8 cellular contexts compared by ENCODE assay signal in genomic region chr17:7561589-7562207, GRCh38. TPM values are rescaled to one million over a fixed set of nuclear protein-coding genes. Genes with fewer than 3 reads are reported as not detected.
DNase-seq lines count a peak whose midpoint lies in the region; ATAC-seq, FAIRE-seq and TF ChIP-seq lines count a peak whose summit lies in the region.

Gene SENP3, plus strand, starts transcription at chr17:7561919. Its CDS starts 1,158 bp downstream, at chr17:7563077.

- TF ChIP-seq CTCF in esophagus squamous epithelium (IDR thresholded peaks at IDR 0.05) = peak in 2 of 6 experiments; percentile 3 to 43

- peak; percentile 96 for FAIRE-seq in HTR-8/SVneo (lab: Jason Lieb, UNC)
- no peak for FAIRE-seq in RCC 7860 (lab: Jason Lieb, UNC)

- H3K27ac ChIP-seq in esophagus squamous epithelium = peak within 1 kb of the TSS; percentile 94 to 98 (median 96)

- no peaks in the 10 kb centered on the region for H3K27me3 ChIP-seq in esophagus squamous epithelium

- intact Hi-C loops in esophagus squamous epithelium (cut with DNase I) = no loop called here

- peaks cover 7 to 36% (median 25%) of the 10 kb centered on the region in 3 donors for H3K36me3 ChIP-seq in esophagus squamous epithelium

- WGBS in esophagus squamous epithelium, 2 donors = 1 to 3% methylated on average over 10 to 18 of the region's 82 CpGs

- peak in 3 of 4 donors; percentile 29 to 64 (median 52) for TF ChIP-seq POLR2A in esophagus squamous epithelium (IDR thresholded peaks at IDR 0.05)

- H3K9me3 ChIP-seq in esophagus squamous epithelium = no peaks in the 10 kb centered on the region

- peak within 1 kb of the TSS; percentile 77 to 98 (median 94) for H3K4me3 ChIP-seq in esophagus squamous epithelium

- peaks cover 44 to 79% (median 58%) of the 10 kb centered on the region in 3 donors for H3K4me1 ChIP-seq in esophagus squamous epithelium

- DNase-seq in CMK (ENCODE audit: low read depth) = peak; percentile 67
- peak; percentile 98 for DNase-seq in HTR-8/SVneo (ENCODE audit: insufficient read length, low spot score)
- peak; percentile 62 for DNase-seq in RCC 7860 (ENCODE audit: low spot score)
- peak; percentile 88 for DNase-seq in activated T-helper 1 cell treated with Interleukin-2 at 50 U/mL for 16 hours (ENCODE audit: low read depth)
- no peak for DNase-seq in esophagus squamous epithelium (lab: John Stamatoyannopoulos, UW)
- DNase-seq in myocyte (ENCODE audit: low read depth) = peak; percentile 91
- peak; percentile 79 for DNase-seq in stimulated activated CD8-positive, alpha-beta memory T cell treated with anti-CD3 and anti-CD28 coated beads, Interleukin-7, amount 100 ng/mL, for 24 hours (ENCODE audit: low read depth)

- peak; percentile 20 for ATAC-seq in GM19468 (IDR thresholded peaks at IDR 0.05; ENCODE audit: extremely low read depth, unreplicated experiment)

RNA-seq across cellular contexts. Expression of gene SENP3, which starts in this region (rescaled TPM):
- total RNA-seq in esophagus squamous epithelium (10 to 100 TPM; 32.1 to 65.4 (median 48.3) TPM), myocyte (93.6 and 114 TPM in 2 replicates)
- 58.1 TPM for polyA plus RNA-seq in myocyte (2012)
